In the genomic region with DNA sequence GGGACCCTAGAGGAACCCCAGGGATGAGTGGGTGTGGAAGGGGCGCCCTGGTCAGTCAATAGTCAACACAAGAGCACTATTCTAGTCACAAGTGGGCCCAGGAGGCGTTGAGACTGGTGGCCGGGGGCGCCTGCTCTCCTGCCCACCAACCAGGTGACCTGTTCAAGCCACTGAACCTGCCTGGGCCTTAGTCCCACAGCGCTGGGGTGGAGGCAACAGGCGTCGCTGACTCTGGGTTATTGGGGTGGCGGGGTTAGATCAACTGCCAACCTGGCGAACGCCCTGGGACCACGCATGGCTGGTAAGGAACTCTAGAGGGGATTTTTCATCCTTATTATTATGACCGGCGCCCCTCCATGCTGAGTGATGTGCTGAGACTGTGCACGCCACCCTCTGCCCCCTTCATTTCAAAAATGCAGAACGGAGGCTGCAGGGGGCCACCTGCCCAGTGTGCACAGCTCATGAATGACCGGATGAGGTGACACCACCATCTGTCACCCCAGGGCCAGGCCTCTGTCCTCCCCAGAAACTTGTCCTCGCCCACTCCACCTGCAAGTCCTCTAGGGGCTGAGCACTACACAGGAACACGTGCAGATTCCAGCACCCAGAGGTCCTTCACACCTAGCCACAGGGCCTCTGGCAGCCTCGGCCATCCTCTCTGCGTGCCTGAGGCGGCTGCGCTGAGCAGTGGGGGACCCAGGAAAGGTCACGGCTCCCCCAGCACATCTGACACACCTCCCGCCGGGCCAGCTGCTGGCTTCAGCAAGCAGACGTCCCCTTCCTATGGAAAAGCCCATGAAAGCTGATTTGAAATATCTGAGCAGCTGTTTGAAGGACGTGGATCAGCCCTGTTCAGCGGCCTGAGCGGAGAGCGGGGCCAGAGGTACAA, we compare ENCODE assay signal across 18 cellular contexts. TPM values are rescaled to one million over a fixed set of nuclear protein-coding genes. Genes with fewer than 3 reads are reported as not detected.
"Had no signal": no experiment of that assay in that cellular context is flagged by ENCODE, and none has a peak within 500 bp of the region (broad histone marks: within the 10 kb centered on the region; RNA-seq: fewer than 3 reads in every experiment).

No MANE protein-coding gene starts in this region.

- H3K27me3 ChIP-seq: brain microvascular endothelial cell, esophagus muscularis mucosa, tibial artery, uterus had no signal

- H3K9me3 ChIP-seq: esophagus muscularis mucosa, tibial artery, uterus had no signal

- H3K27ac ChIP-seq: brain microvascular endothelial cell, coronary artery, esophagus muscularis mucosa, tibial artery, uterus had no signal

- H3K4me1 ChIP-seq: tibial artery, uterus had no signal

- H3K27me3 Mint-ChIP-seq: activated CD4-positive, alpha-beta T cell treated with anti-CD3 and anti-CD28 coated beads, Interleukin-2, amount 10 ng/mL, durations not matched to agents 24 days and 14 days; activated naive CD8-positive, alpha-beta T cell treated with anti-CD3 and anti-CD28 coated beads, Interleukin-2, amount 10 ng/mL, durations not matched to agents 7 days and 5 days; activated T-cell treated with anti-CD3 and anti-CD28 coated beads, Interleukin-2, amount 50 U/mL, for 24 hours had no signal

- H3K4me3 Mint-ChIP-seq: activated B cell treated with CpG ODN at 0.5 μM for 24 hours; activated CD4-positive, alpha-beta T cell treated with anti-CD3 and anti-CD28 coated beads, Interleukin-2, amount 10 ng/mL, durations not matched to agents 24 days and 14 days; activated CD8-positive, alpha-beta T cell treated with anti-CD3 and anti-CD28 coated beads, Interleukin-2, amount 10 ng/mL, durations not matched to agents 7 days and 5 days; activated naive CD8-positive, alpha-beta T cell treated with anti-CD3 and anti-CD28 coated beads, Interleukin-2, amount 10 ng/mL, durations not matched to agents 7 days and 5 days; activated T-cell treated with anti-CD3 and anti-CD28 coated beads, Interleukin-2, amount 50 U/mL, for 24 hours; immature natural killer cell; natural killer cell; T-helper 2 cell treated with Interferon-gamma antibody and Interleukin-4, amounts not matched to agents 5 μg/mL and 100 μg/mL, for 36 hours had no signal

- H3K36me3 Mint-ChIP-seq: activated naive CD8-positive, alpha-beta T cell treated with anti-CD3 and anti-CD28 coated beads, Interleukin-2, amount 10 ng/mL, durations not matched to agents 7 days and 5 days; immature natural killer cell; natural killer cell had no signal

- H3K4me3 ChIP-seq: coronary artery, esophagus muscularis mucosa, tibial artery, uterus had no signal

- H3K27ac Mint-ChIP-seq: activated B cell treated with CpG ODN at 0.5 μM for 24 hours; activated CD4-positive, alpha-beta T cell treated with anti-CD3 and anti-CD28 coated beads, Interleukin-2, amount 10 ng/mL, durations not matched to agents 24 days and 14 days; activated CD8-positive, alpha-beta T cell treated with anti-CD3 and anti-CD28 coated beads, Interleukin-2, amount 10 ng/mL, durations not matched to agents 7 days and 5 days; activated naive CD8-positive, alpha-beta T cell treated with anti-CD3 and anti-CD28 coated beads, Interleukin-2, amount 10 ng/mL, durations not matched to agents 7 days and 5 days; activated T-cell treated with anti-CD3 and anti-CD28 coated beads, Interleukin-2, amount 50 U/mL, for 24 hours; activated T-helper 2 cell treated with anti-CD3 and anti-CD28 coated beads, Interferon-gamma antibody, Interleukin-2, Interleukin-4, amounts not matched to agents 10 μg/mL and 5 μg/mL and 100 μg/mL, durations not matched to agents 14 hours and 24 hours and 36 hours; natural killer cell; T-helper 2 cell treated with Interferon-gamma antibody and Interleukin-4, amounts not matched to agents 5 μg/mL and 100 μg/mL, for 36 hours had no signal

- DNase-seq: activated B cell treated with CpG ODN at 0.5 μM for 24 hours; activated CD4-positive, alpha-beta T cell treated with anti-CD3 and anti-CD28 coated beads, Interleukin-2, amount 10 ng/mL, durations not matched to agents 24 days and 14 days; activated CD8-positive, alpha-beta T cell treated with anti-CD3 and anti-CD28 coated beads, Interleukin-2, amount 10 ng/mL, durations not matched to agents 7 days and 5 days; activated naive CD4-positive, alpha-beta T cell treated with Interleukin-2 at 50 U/mL for 16 hours; activated naive CD8-positive, alpha-beta T cell treated with anti-CD3 and anti-CD28 coated beads, Interleukin-2, amount 10 ng/mL, durations not matched to agents 7 days and 5 days; activated T-cell treated with anti-CD3 and anti-CD28 coated beads, Interleukin-2, amount 50 U/mL, for 24 hours; brain microvascular endothelial cell; central memory CD4-positive, alpha-beta T cell; natural killer cell; stimulated activated naive CD8-positive, alpha-beta T cell treated with anti-CD3 and anti-CD28 coated beads, Interleukin-15, Interleukin-2, amounts not matched to agents 100 U/mL and 50 U/mL, for 24 hours; substantia nigra; tibial artery; uterus had no signal

- H3K9me3 Mint-ChIP-seq: activated B cell treated with CpG ODN at 0.5 μM for 24 hours; activated CD4-positive, alpha-beta T cell treated with anti-CD3 and anti-CD28 coated beads, Interleukin-2, amount 10 ng/mL, durations not matched to agents 24 days and 14 days; activated naive CD8-positive, alpha-beta T cell treated with anti-CD3 and anti-CD28 coated beads, Interleukin-2, amount 10 ng/mL, durations not matched to agents 7 days and 5 days; activated T-cell treated with anti-CD3 and anti-CD28 coated beads, Interleukin-2, amount 50 U/mL, for 24 hours; activated T-helper 2 cell treated with anti-CD3 and anti-CD28 coated beads, Interferon-gamma antibody, Interleukin-2, Interleukin-4, amounts not matched to agents 10 μg/mL and 5 μg/mL and 100 μg/mL, durations not matched to agents 14 hours and 24 hours and 36 hours; immature natural killer cell; natural killer cell; T-helper 2 cell treated with Interferon-gamma antibody and Interleukin-4, amounts not matched to agents 5 μg/mL and 100 μg/mL, for 36 hours had no signal

- H3K36me3 ChIP-seq: brain microvascular endothelial cell, esophagus muscularis mucosa, tibial artery, uterus had no signal

RNA-seq across cellular contexts. Expression of a gene that starts 51.6 kb away (rescaled TPM):
- total RNA-seq: esophagus muscularis mucosa had no signal
